ENCODE assay signal across 21 cellular contexts in genomic region chr12:40802656-40803055, GRCh38.
A peak's percentile ranks its signal among the peaks of the same experiment; 100 is the strongest.
DNase-seq lines count a peak whose midpoint lies in the region; ATAC-seq, FAIRE-seq and TF ChIP-seq lines count a peak whose summit lies in the region.
"Had no signal": no experiment of that assay in that cellular context is flagged by ENCODE, and none has a peak within 500 bp of the region (broad histone marks: within the 10 kb centered on the region; RNA-seq: fewer than 3 reads in every experiment).

No MANE protein-coding gene starts in this region.

- WGBS in SK-N-SH (ENCODE audit: low lambda C conversion rate), result 29% methylated on average over 1 of the region's 1 CpG

- H4K20me1 ChIP-seq in SK-N-SH (ENCODE audit: insufficient read depth), result no peaks in the 10 kb centered on the region

- H3K9me2 ChIP-seq in SK-N-SH, result no peaks in the 10 kb centered on the region

- no peak for DNase-seq in SK-N-SH
- DNase-seq in NCI-H446 treated with DMSO at 0.1 percent for 48 hours (lab: John Stamatoyannopoulos, UW), result peak; percentile 14
- no peak for DNase-seq in NCI-H2107 treated with DMSO at 0.1 percent for 48 hours (lab: John Stamatoyannopoulos, UW; ENCODE audit: unreplicated experiment)
- no peak for DNase-seq in stimulated activated CD4-positive, alpha-beta T cell treated with anti-CD3 and anti-CD28 coated beads, Interleukin-1b, Interleukin-23, amount 100 ng/mL, for 48 hours
- no peak for DNase-seq in foreskin fibroblast
- DNase-seq: ACHN; BE2C; CD4-positive, CD25-positive, alpha-beta regulatory T cell; CD8-positive, alpha-beta memory T cell; COR-L47; GDM1; HCEC 1CT had no signal

- no peak overlapping the region for H3K4me2 ChIP-seq in SK-N-SH
- no peak overlapping the region for H3K4me2 ChIP-seq in parathyroid adenoma (ENCODE audit: low read length)
- H3K4me2 ChIP-seq: GM23338 had no signal

- no peak for TF ChIP-seq RAD21 in SK-N-SH (IDR thresholded peaks at IDR 0.05; ENCODE audit: low read length)

- POLR2A ChIA-PET in SK-N-SH (lab: Yijun Ruan, JAX), result no interaction called here

- 0 out of 4 replicates have a peak, but pooled peaks of 1 of the 2 experiments have one; percentile 25 for TF ChIP-seq EP300 in SK-N-SH (IDR thresholded peaks at IDR 0.05; ENCODE audit: borderline replicate concordance in 1 of 2, low read depth in 1 of 2, low read length in 1 of 2)

- FAIRE-seq in endometrium (lab: Jason Lieb, UNC), result peak; percentile 54
- FAIRE-seq: D721Med, GM12892, GM18507, H54 had no signal

- H3K4me1 ChIP-seq in SK-N-SH (ENCODE audit: control insufficient read depth in 1 of 2, insufficient read depth in 2 of 2, low read depth in 1 of 2, low read length in 1 of 2), result no peaks in the 10 kb centered on the region; a peak in 2 of 4 replicates
- peaks cover 2% of the 10 kb centered on the region for H3K4me1 ChIP-seq in parathyroid adenoma

- H3K27me3 ChIP-seq in SK-N-SH (ENCODE audit: insufficient read depth), result no peaks in the 10 kb centered on the region
- no peaks in the 10 kb centered on the region for H3K27me3 ChIP-seq in parathyroid adenoma (ENCODE audit: control insufficient read depth, insufficient read depth, low read length)
- H3K27me3 ChIP-seq: BE2C had no signal

- H3K9ac ChIP-seq in SK-N-SH (no peak overlapping the region), parathyroid adenoma (no peak overlapping the region)

- H3F3A ChIP-seq in SK-N-SH (replicated peaks; ENCODE audit: insufficient read depth), result no peaks in the 10 kb centered on the region

- H3K27ac ChIP-seq in SK-N-SH (ENCODE audit: low read depth in 2 of 2, low read length in 1 of 2) (peak overlapping the region in 1 of 2 experiments; percentile 30; a peak in 1 of 4 replicates), parathyroid adenoma (no peak overlapping the region)
- H3K27ac ChIP-seq: HL-60 had no signal

- no peaks in the 10 kb centered on the region for H3K9me3 ChIP-seq in SK-N-SH
- H3K9me3 ChIP-seq in parathyroid adenoma (ENCODE audit: control insufficient read depth, low read length), result no peaks in the 10 kb centered on the region
- H3K9me3 ChIP-seq: BE2C had no signal

- CTCF ChIA-PET in SK-N-SH (lab: Yijun Ruan, JAX), result no interaction called here

- H2AFZ ChIP-seq in SK-N-SH (ENCODE audit: low read depth) (no peak overlapping the region), parathyroid adenoma (peak overlapping the region; percentile 24)
- H2AFZ ChIP-seq: GM23338 had no signal

- no peak for ATAC-seq in SK-N-SH treated with all-trans-retinoic acid at 6 μM for 48 hours
- ATAC-seq: GM23338 had no signal

- H3K79me2 ChIP-seq in SK-N-SH (ENCODE audit: insufficient read depth) (no peaks in the 10 kb centered on the region), parathyroid adenoma (no peaks in the 10 kb centered on the region)

- no peak overlapping the region for H3K4me3 ChIP-seq in SK-N-SH (ENCODE audit: low read depth in 2 of 2, low read length in 1 of 2)
- no peak overlapping the region for H3K4me3 ChIP-seq in parathyroid adenoma (ENCODE audit: low read depth, low read length)
- no peak overlapping the region for H3K4me3 ChIP-seq in foreskin fibroblast (ENCODE audit: low read depth in 1 of 2, low read length in 2 of 2)
- H3K4me3 ChIP-seq: GM23338 had no signal

- H3K36me3 ChIP-seq in SK-N-SH (replicated peaks in 1 of 2; ENCODE audit: control insufficient read depth in 1 of 2, insufficient read depth in 2 of 2, low read length in 1 of 2), result no peaks in the 10 kb centered on the region
- H3K36me3 ChIP-seq in parathyroid adenoma (ENCODE audit: control insufficient read depth, insufficient read depth, low read length), result no peaks in the 10 kb centered on the region
- H3K36me3 ChIP-seq: BE2C had no signal

- no peak for TF ChIP-seq CTCF in SK-N-SH (IDR thresholded peaks at IDR 0.05)
- no peak for TF ChIP-seq CTCF in parathyroid adenoma (IDR thresholded peaks at IDR 0.05)
- TF ChIP-seq CTCF in foreskin fibroblast (IDR thresholded peaks at IDR 0.05; ENCODE audit: low read depth, low read length), result no peak

TF ChIP-seq in SK-N-SH treated with all-trans-retinoic acid at 6 μM for 48 hours, 23 proteins besides CTCF, POLR2A, EP300 and RAD21:
- peak; percentile 55 for TF ChIP-seq ISL1 (CRISPR knock-in tag; IDR thresholded peaks at IDR 0.05)
- no peak for TF ChIP-seq ESRRG (CRISPR knock-in tag; IDR thresholded peaks at IDR 0.05)
- no peak for TF ChIP-seq ARNTL (CRISPR knock-in tag; IDR thresholded peaks at IDR 0.05; ENCODE audit: borderline replicate concordance, low read depth)

TF ChIP-seq in SK-N-SH, 30 proteins besides CTCF, POLR2A, EP300 and RAD21:
- TF ChIP-seq JUND (IDR thresholded peaks at IDR 0.05), result no peak
- TF ChIP-seq SMC3 (IDR thresholded peaks at IDR 0.05; ENCODE audit: low read depth, low read length), result no peak
- TF ChIP-seq RCOR1 (IDR thresholded peaks at IDR 0.05; ENCODE audit: low read length), result no peak
- TF ChIP-seq YY1 (IDR thresholded peaks at IDR 0.05; ENCODE audit: low read depth), result no peak
- TF ChIP-seq ZBTB33 (IDR thresholded peaks at IDR 0.05; ENCODE audit: borderline replicate concordance, low read depth), result no peak
- TF ChIP-seq TCF12 (IDR thresholded peaks at IDR 0.05), result no peak
- TF ChIP-seq GABPA (IDR thresholded peaks at IDR 0.05; ENCODE audit: low read depth), result no peak
- no peak for TF ChIP-seq ELF1 (IDR thresholded peaks at IDR 0.05)
- no peak for TF ChIP-seq SIN3A (IDR thresholded peaks at IDR 0.05; ENCODE audit: borderline replicate concordance, low read depth, low read length)
- TF ChIP-seq MEF2A (IDR thresholded peaks at IDR 0.05; ENCODE audit: borderline replicate concordance, low read depth), result no peak
- no peak for TF ChIP-seq MAX (IDR thresholded peaks at IDR 0.05; ENCODE audit: low read depth)
- TF ChIP-seq TEAD4 (IDR thresholded peaks at IDR 0.05; ENCODE audit: borderline replicate concordance, insufficient read depth), result no peak
- no peak for TF ChIP-seq RFX5 (IDR thresholded peaks at IDR 0.05; ENCODE audit: low read length)
- no peak for TF ChIP-seq NRF1 (IDR thresholded peaks at IDR 0.05; ENCODE audit: low read depth, low read length)
- no peak for TF ChIP-seq USF1 (IDR thresholded peaks at IDR 0.05; ENCODE audit: borderline replicate concordance, low read depth)
- TF ChIP-seq FOXJ3 (CRISPR knock-in tag; IDR thresholded peaks at IDR 0.05), result no peak
- TF ChIP-seq USF2 (IDR thresholded peaks at IDR 0.05; ENCODE audit: borderline replicate concordance, low read depth, low read length), result no peak
